In the genomic region with DNA sequence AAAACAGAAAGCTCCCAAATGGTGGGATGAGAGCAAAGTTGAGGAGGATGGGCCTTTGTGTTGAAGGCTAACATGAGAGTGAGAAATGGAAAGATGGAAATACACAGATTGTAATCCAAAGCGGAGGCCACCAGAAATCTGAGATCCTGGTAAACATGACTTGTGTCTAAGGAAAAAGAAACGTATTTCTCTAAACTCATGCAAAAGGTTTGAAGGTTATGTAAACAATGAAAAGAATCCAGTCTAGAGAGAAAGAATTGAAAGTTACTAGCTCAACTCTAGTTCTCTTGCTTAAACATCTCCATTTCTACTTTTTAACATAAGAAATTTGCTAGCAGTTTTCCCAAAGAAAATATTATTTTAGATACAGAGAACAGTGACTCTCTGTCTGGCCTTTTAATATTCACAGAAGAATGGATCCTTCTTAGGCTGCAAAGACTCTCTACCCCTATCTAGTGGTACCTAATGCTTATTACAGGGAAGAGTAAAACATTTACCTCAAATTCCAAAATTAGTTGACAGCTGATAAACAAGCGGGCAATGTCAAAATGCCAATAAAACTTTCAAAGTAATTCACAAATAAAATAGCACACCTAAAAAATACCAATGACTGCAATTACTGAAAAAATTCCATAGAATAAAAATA, we compare ENCODE assay signal across 1 cellular context.
TF ChIP-seq lines count a peak whose summit lies in the region.

No MANE protein-coding gene starts in this region.

TF ChIP-seq in HepG2, 621 proteins besides CTCF, POLR2A, EP300 and RAD21 (continued from another document and continues in another):
- no peak for TF ChIP-seq JDP2 (CRISPR knock-in tag; IDR thresholded peaks at IDR 0.05; ENCODE audit: borderline replicate concordance)
- TF ChIP-seq ZBTB2 (CRISPR knock-in tag; IDR thresholded peaks at IDR 0.05; ENCODE audit: low read depth), result no peak
- TF ChIP-seq, protein P1, sequence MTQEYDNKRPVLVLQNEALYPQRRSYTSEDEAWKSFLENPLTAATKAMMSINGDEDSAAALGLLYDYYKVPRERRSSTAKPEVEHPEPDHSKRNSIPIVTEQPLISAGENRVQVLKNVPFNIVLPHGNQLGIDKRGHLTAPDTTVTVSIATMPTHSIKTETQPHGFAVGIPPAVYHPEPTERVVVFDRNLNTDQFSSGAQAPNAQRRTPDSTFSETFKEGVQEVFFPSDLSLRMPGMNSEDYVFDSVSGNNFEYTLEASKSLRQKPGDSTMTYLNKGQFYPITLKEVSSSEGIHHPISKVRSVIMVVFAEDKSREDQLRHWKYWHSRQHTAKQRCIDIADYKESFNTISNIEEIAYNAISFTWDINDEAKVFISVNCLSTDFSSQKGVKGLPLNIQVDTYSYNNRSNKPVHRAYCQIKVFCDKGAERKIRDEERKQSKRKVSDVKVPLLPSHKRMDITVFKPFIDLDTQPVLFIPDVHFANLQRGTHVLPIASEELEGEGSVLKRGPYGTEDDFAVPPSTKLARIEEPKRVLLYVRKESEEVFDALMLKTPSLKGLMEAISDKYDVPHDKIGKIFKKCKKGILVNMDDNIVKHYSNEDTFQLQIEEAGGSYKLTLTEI (CRISPR knock-in tag; conservative IDR thresholded peaks at IDR 0.05), result no peak
- no peak for TF ChIP-seq HCFC1 (IDR thresholded peaks at IDR 0.05; ENCODE audit: low read depth, low read length)
- no peak for TF ChIP-seq ZNF496 (CRISPR knock-in tag; IDR thresholded peaks at IDR 0.05; ENCODE audit: insufficient replicate concordance)
- no peak for TF ChIP-seq ZSCAN12 (CRISPR knock-in tag; IDR thresholded peaks at IDR 0.05)
- no peak for TF ChIP-seq ZNF598 (CRISPR knock-in tag; IDR thresholded peaks at IDR 0.05; ENCODE audit: borderline replicate concordance)
- no peak for TF ChIP-seq STAT5B (CRISPR knock-in tag; IDR thresholded peaks at IDR 0.05)
- TF ChIP-seq ZNF333 (CRISPR knock-in tag; IDR thresholded peaks at IDR 0.05; ENCODE audit: borderline replicate concordance), result no peak
- TF ChIP-seq ZNF800 (CRISPR knock-in tag; IDR thresholded peaks at IDR 0.05), result no peak
- TF ChIP-seq ZNF589 (CRISPR knock-in tag; conservative IDR thresholded peaks at IDR 0.05), result no peak
- no peak for TF ChIP-seq ZMYM2 (CRISPR knock-in tag; IDR thresholded peaks at IDR 0.05)
- no peak for TF ChIP-seq NR1H2 (CRISPR knock-in tag; IDR thresholded peaks at IDR 0.05; ENCODE audit: borderline replicate concordance, low read depth)
- TF ChIP-seq ZNF343 (CRISPR knock-in tag; IDR thresholded peaks at IDR 0.05), result no peak
- TF ChIP-seq ZC3H13 (CRISPR knock-in tag; IDR thresholded peaks at IDR 0.05), result no peak
- no peak for TF ChIP-seq KLF15 (CRISPR knock-in tag; IDR thresholded peaks at IDR 0.05; ENCODE audit: borderline replicate concordance)
- TF ChIP-seq NFYB (CRISPR knock-in tag; IDR thresholded peaks at IDR 0.05), result no peak
- no peak for TF ChIP-seq SNAPC2 (CRISPR knock-in tag; IDR thresholded peaks at IDR 0.05)
- no peak for TF ChIP-seq AGO1 (IDR thresholded peaks at IDR 0.05; ENCODE audit: low read depth, low read length, poor library complexity, severe bottlenecking)
- TF ChIP-seq, protein P2, sequence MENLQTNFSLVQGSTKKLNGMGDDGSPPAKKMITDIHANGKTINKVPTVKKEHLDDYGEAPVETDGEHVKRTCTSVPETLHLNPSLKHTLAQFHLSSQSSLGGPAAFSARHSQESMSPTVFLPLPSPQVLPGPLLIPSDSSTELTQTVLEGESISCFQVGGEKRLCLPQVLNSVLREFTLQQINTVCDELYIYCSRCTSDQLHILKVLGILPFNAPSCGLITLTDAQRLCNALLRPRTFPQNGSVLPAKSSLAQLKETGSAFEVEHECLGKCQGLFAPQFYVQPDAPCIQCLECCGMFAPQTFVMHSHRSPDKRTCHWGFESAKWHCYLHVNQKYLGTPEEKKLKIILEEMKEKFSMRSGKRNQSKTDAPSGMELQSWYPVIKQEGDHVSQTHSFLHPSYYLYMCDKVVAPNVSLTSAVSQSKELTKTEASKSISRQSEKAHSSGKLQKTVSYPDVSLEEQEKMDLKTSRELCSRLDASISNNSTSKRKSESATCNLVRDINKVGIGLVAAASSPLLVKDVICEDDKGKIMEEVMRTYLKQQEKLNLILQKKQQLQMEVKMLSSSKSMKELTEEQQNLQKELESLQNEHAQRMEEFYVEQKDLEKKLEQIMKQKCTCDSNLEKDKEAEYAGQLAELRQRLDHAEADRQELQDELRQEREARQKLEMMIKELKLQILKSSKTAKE (CRISPR knock-in tag; IDR thresholded peaks at IDR 0.05; ENCODE audit: borderline replicate concordance), result no peak
- TF ChIP-seq SP4 (CRISPR knock-in tag; IDR thresholded peaks at IDR 0.05), result no peak
- no peak for TF ChIP-seq ZNF816 (CRISPR knock-in tag; IDR thresholded peaks at IDR 0.05; ENCODE audit: borderline replicate concordance)
- TF ChIP-seq ZNF761 (CRISPR knock-in tag; conservative IDR thresholded peaks at IDR 0.05), result no peak
- TF ChIP-seq, protein P3, sequence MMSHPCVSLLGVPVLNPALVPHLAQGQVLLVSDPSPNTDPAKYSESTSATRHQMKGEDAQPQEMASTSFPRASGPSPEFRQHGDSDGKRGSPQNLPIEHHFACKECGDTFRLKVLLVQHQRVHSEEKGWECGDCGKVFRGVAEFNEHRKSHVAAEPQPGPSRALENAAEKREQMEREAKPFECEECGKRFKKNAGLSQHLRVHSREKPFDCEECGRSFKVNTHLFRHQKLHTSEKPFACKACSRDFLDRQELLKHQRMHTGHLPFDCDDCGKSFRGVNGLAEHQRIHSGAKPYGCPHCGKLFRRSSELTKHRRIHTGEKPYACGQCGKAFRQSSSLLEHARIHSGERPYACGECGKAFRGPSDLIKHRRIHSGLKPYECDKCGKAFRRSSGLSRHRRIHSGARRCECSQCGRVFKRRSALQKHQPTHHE (CRISPR knock-in tag; IDR thresholded peaks at IDR 0.05; ENCODE audit: borderline replicate concordance), result no peak
- TF ChIP-seq ZNF678 (CRISPR knock-in tag; IDR thresholded peaks at IDR 0.05), result no peak
- TF ChIP-seq, protein P4, sequence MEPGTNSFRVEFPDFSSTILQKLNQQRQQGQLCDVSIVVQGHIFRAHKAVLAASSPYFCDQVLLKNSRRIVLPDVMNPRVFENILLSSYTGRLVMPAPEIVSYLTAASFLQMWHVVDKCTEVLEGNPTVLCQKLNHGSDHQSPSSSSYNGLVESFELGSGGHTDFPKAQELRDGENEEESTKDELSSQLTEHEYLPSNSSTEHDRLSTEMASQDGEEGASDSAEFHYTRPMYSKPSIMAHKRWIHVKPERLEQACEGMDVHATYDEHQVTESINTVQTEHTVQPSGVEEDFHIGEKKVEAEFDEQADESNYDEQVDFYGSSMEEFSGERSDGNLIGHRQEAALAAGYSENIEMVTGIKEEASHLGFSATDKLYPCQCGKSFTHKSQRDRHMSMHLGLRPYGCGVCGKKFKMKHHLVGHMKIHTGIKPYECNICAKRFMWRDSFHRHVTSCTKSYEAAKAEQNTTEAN (CRISPR knock-in tag; conservative IDR thresholded peaks at IDR 0.05), result peak; percentile 42; the same call in 1 of the 2 replicates
- no peak for TF ChIP-seq EEA1 (CRISPR knock-in tag; IDR thresholded peaks at IDR 0.05; ENCODE audit: borderline replicate concordance)
- no peak for TF ChIP-seq PCBP2 (optimal IDR thresholded peaks at IDR 0.05; ENCODE audit: low read depth, low read length, poor library complexity, severe bottlenecking)
- TF ChIP-seq SIX1 (CRISPR knock-in tag; IDR thresholded peaks at IDR 0.05; ENCODE audit: borderline replicate concordance), result peak; percentile 98
- no peak for TF ChIP-seq ZBTB20 (CRISPR knock-in tag; IDR thresholded peaks at IDR 0.05; ENCODE audit: borderline replicate concordance, low read depth)
- no peak for TF ChIP-seq SIN3A (IDR thresholded peaks at IDR 0.05; ENCODE audit: borderline replicate concordance, low read depth, low read length)
- TF ChIP-seq ARHGAP35 (CRISPR knock-in tag; IDR thresholded peaks at IDR 0.05; ENCODE audit: borderline replicate concordance), result no peak
- no peak for TF ChIP-seq NR3C1 (CRISPR knock-in tag; IDR thresholded peaks at IDR 0.05)
- TF ChIP-seq KLF9 (CRISPR knock-in tag; IDR thresholded peaks at IDR 0.05; ENCODE audit: low read depth), result no peak
- no peak for TF ChIP-seq FLYWCH1 (CRISPR knock-in tag; IDR thresholded peaks at IDR 0.05)
- TF ChIP-seq, protein P5, sequence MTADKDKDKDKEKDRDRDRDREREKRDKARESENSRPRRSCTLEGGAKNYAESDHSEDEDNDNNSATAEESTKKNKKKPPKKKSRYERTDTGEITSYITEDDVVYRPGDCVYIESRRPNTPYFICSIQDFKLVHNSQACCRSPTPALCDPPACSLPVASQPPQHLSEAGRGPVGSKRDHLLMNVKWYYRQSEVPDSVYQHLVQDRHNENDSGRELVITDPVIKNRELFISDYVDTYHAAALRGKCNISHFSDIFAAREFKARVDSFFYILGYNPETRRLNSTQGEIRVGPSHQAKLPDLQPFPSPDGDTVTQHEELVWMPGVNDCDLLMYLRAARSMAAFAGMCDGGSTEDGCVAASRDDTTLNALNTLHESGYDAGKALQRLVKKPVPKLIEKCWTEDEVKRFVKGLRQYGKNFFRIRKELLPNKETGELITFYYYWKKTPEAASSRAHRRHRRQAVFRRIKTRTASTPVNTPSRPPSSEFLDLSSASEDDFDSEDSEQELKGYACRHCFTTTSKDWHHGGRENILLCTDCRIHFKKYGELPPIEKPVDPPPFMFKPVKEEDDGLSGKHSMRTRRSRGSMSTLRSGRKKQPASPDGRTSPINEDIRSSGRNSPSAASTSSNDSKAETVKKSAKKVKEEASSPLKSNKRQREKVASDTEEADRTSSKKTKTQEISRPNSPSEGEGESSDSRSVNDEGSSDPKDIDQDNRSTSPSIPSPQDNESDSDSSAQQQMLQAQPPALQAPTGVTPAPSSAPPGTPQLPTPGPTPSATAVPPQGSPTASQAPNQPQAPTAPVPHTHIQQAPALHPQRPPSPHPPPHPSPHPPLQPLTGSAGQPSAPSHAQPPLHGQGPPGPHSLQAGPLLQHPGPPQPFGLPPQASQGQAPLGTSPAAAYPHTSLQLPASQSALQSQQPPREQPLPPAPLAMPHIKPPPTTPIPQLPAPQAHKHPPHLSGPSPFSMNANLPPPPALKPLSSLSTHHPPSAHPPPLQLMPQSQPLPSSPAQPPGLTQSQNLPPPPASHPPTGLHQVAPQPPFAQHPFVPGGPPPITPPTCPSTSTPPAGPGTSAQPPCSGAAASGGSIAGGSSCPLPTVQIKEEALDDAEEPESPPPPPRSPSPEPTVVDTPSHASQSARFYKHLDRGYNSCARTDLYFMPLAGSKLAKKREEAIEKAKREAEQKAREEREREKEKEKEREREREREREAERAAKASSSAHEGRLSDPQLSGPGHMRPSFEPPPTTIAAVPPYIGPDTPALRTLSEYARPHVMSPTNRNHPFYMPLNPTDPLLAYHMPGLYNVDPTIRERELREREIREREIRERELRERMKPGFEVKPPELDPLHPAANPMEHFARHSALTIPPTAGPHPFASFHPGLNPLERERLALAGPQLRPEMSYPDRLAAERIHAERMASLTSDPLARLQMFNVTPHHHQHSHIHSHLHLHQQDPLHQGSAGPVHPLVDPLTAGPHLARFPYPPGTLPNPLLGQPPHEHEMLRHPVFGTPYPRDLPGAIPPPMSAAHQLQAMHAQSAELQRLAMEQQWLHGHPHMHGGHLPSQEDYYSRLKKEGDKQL (CRISPR knock-in tag; IDR thresholded peaks at IDR 0.05; ENCODE audit: low read depth), result no peak
- TF ChIP-seq, protein P6, sequence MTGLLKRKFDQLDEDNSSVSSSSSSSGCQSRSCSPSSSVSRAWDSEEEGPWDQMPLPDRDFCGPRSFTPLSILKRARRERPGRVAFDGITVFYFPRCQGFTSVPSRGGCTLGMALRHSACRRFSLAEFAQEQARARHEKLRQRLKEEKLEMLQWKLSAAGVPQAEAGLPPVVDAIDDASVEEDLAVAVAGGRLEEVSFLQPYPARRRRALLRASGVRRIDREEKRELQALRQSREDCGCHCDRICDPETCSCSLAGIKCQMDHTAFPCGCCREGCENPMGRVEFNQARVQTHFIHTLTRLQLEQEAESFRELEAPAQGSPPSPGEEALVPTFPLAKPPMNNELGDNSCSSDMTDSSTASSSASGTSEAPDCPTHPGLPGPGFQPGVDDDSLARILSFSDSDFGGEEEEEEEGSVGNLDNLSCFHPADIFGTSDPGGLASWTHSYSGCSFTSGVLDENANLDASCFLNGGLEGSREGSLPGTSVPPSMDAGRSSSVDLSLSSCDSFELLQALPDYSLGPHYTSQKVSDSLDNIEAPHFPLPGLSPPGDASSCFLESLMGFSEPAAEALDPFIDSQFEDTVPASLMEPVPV (CRISPR knock-in tag; IDR thresholded peaks at IDR 0.05), result no peak
- no peak for TF ChIP-seq PAF1 (CRISPR knock-in tag; IDR thresholded peaks at IDR 0.05)
- TF ChIP-seq SRF (IDR thresholded peaks at IDR 0.05; ENCODE audit: low read depth, low read length), result no peak
